8 cellular contexts compared by ENCODE assay signal in genomic region chr16:5239472-5240277, GRCh38.
DNase-seq lines count a peak whose midpoint lies in the region; ATAC-seq and TF ChIP-seq lines count a peak whose summit lies in the region.
"Not testable (repeated sequence)": the region's sequence is repeated elsewhere in the genome, so short reads cannot be mapped to it uniquely, and the experiment has no call there.

No MANE protein-coding gene starts in this region.

- intact Hi-C loops in CD14-positive monocyte (cut with micrococcal nuclease); left ventricle myocardium inferior (cut with micrococcal nuclease): not testable (repeated sequence)

- H3K27me3 ChIP-seq in left ventricle myocardium inferior (ENCODE audit: low read depth): peaks cover 85% of the 10 kb centered on the region

- POLR2A ChIA-PET in HEK293 (lab: Yijun Ruan, JAX): not testable (repeated sequence)

- not testable (repeated sequence) for H3K27ac ChIP-seq in HEK293 (ENCODE audit: extremely low read depth, low read depth, low read length); left ventricle myocardium inferior (replicated peaks)

- H3K9me3 Mint-ChIP-seq in CD14-positive monocyte, brain: not testable (repeated sequence)

- H3K9me3 ChIP-seq in HEK293 (ENCODE audit: control insufficient read depth, insufficient read depth, low read depth, low read length); left ventricle myocardium inferior (replicated peaks): not testable (repeated sequence)

- not testable (repeated sequence) for ATAC-seq in omental fat pad (ENCODE audit: low FRiP score)

- TF ChIP-seq CTCF in CD14-positive monocyte (IDR thresholded peaks at IDR 0.05); HEK293 (tag by site-specific recombination; IDR thresholded peaks at IDR 0.05); omental fat pad (IDR thresholded peaks at IDR 0.05): not testable (repeated sequence)
- TF ChIP-seq CTCF in brain (conservative IDR thresholded peaks at IDR 0.05) (peak in 1 of 2 experiments; percentile 33), left ventricle myocardium inferior (IDR thresholded peaks at IDR 0.05; ENCODE audit: borderline replicate concordance) (peak; percentile 58)

- not testable (repeated sequence) for H3K36me3 Mint-ChIP-seq in CD14-positive monocyte, brain

- DNase-seq in CD14-positive monocyte (ENCODE audit: low spot score): not testable (repeated sequence)
- DNase-seq in OCI-M1 (lab: John Stamatoyannopoulos, UW) (peak; percentile 41), left ventricle myocardium inferior (peak; percentile 20), omental fat pad (ENCODE audit: low spot score) (peak; percentile 24)
- DNase-seq in activated CD8-positive, alpha-beta memory T cell treated with anti-CD3 and anti-CD28 coated beads for 1 hour (ENCODE audit: extremely low read depth in 1 of 2, low read depth in 1 of 2): peak; percentile 1 to 51
- peak; percentile 38 for DNase-seq in stimulated activated CD8-positive, alpha-beta memory T cell treated with anti-CD3 and anti-CD28 coated beads, Interleukin-4, amount 100 ng/mL, for 24 hours (ENCODE audit: low read depth)

- CTCF ChIA-PET in HEK293 (lab: Yijun Ruan, JAX): interaction anchor here (0.5 to 0.9 kb wide), 5 partner anchors 26 to 256 kb away, joined by 3 to 4 read pairs (median 4); no protein-coding TSS in a partner anchor

- H3K27me3 Mint-ChIP-seq in CD14-positive monocyte (ENCODE audit: low read depth in 3 of 3) (peaks cover 20 to 38% (median 21%) of the 10 kb centered on the region in 3 donors), brain (peaks cover 58% of the 10 kb centered on the region)

- H3K4me1 ChIP-seq in HEK293 (ENCODE audit: control insufficient read depth, insufficient read depth, low read length); left ventricle myocardium inferior: not testable (repeated sequence)

- not testable (repeated sequence) for H3K27ac Mint-ChIP-seq in CD14-positive monocyte
- peak overlapping the region in 1 of 5 experiments; percentile 84 for H3K27ac Mint-ChIP-seq in brain

- not testable (repeated sequence) for H3K4me1 Mint-ChIP-seq in CD14-positive monocyte, brain

- H3K4me3 Mint-ChIP-seq in CD14-positive monocyte: peak overlapping the region; percentile 50 to 89
- H3K4me3 Mint-ChIP-seq in brain: peak overlapping the region; percentile 71 to 79 (median 76)

- not testable (repeated sequence) for H3K36me3 ChIP-seq in HEK293 (ENCODE audit: control insufficient read depth in 2 of 2, insufficient read depth in 1 of 2, low read length in 2 of 2); left ventricle myocardium inferior

- H3K4me3 ChIP-seq in HEK293 (ENCODE audit: low read depth, low read length): not testable (repeated sequence)
- peak overlapping the region; percentile 48 for H3K4me3 ChIP-seq in left ventricle myocardium inferior

TF ChIP-seq in HEK293, 187 proteins besides CTCF, POLR2A, EP300 and RAD21:
- peak; percentile 47 for TF ChIP-seq ZNF335 (tag by site-specific recombination; conservative IDR thresholded peaks at IDR 0.05)
- TF ChIP-seq ZBTB26 (tag by site-specific recombination; optimal IDR thresholded peaks at IDR 0.05): peak; percentile 52
